13 cellular contexts compared by ENCODE assay signal in genomic region chr6:42120895-42121865, GRCh38. TPM values are rescaled to one million over a fixed set of nuclear protein-coding genes. Genes with fewer than 3 reads are reported as not detected.
A peak's percentile ranks its signal among the peaks of the same experiment; 100 is the strongest.
DNase-seq lines count a peak whose midpoint lies in the region; ATAC-seq and TF ChIP-seq lines count a peak whose summit lies in the region.
"Had no signal": no experiment of that assay in that cellular context is flagged by ENCODE, and none has a peak within 500 bp of the region (broad histone marks: within the 10 kb centered on the region; RNA-seq: fewer than 3 reads in every experiment).

No MANE protein-coding gene starts in this region.

- no peak for TF ChIP-seq POLR2A in HCT116 (IDR thresholded peaks at IDR 0.05; ENCODE audit: borderline replicate concordance, extremely low read depth, insufficient read depth, insufficient read length)
- no peak for TF ChIP-seq POLR2A in transverse colon (IDR thresholded peaks at IDR 0.05)

- H3K27ac ChIP-seq in HCT116 (ENCODE audit: low read depth, low read length), result peak overlapping the region; percentile 50
- H3K27ac ChIP-seq in VCaP, result peak overlapping the region; percentile 43; the same call in 1 of the 2 replicates
- peak overlapping the region; percentile 85 to 91 (median 90) for H3K27ac ChIP-seq in transverse colon

- H3K4me1 ChIP-seq in HCT116 (ENCODE audit: control insufficient read depth in 1 of 2, insufficient read depth in 2 of 2, low read length in 2 of 2) (peaks cover 60 to 86% of the 10 kb centered on the region in 2 experiments), transverse colon (peaks cover 21 to 65% (median 49%) of the 10 kb centered on the region in 4 donors)

- BruUV-seq in HCT116 (replicated peaks; lab: Mats Ljungman, UMichigan), result no TSS peak

- intact Hi-C loops in HCT116 (cut with micrococcal nuclease), result no loop called here
- intact Hi-C loops in transverse colon (cut with DNase I; ENCODE audit: low total_unique reads), result no loop called here
- intact Hi-C loops in cardiac septum (cut with DNase I), result no loop called here

- 33 to 66% methylated on average over 1 to 8 of the region's 8 CpGs for WGBS in transverse colon (ENCODE audit: low coverage in 1 of 2), 2 donors

- no peak for DNase-seq in HCT116 (ENCODE audit: low read depth, low spot score)
- peak; percentile 35 for DNase-seq in left kidney (ENCODE audit: low read depth, low spot score)
- peak; percentile 34 for DNase-seq in transverse colon
- DNase-seq in cardiac septum (ENCODE audit: low spot score), result no peak
- DNase-seq in ureter (ENCODE audit: low spot score), result no peak
- DNase-seq: activated CD4-positive, alpha-beta T cell treated with anti-CD3 and anti-CD28 coated beads for 48 hours; COR-L47; T-helper 1 cell had no signal

- H4K20me1 ChIP-seq in HCT116 (ENCODE audit: insufficient read depth), result no peaks in the 10 kb centered on the region

- H3K79me2 ChIP-seq in HCT116 (ENCODE audit: insufficient read depth, low read length), result no peaks in the 10 kb centered on the region

- TF ChIP-seq RAD21 in HCT116 (IDR thresholded peaks at IDR 0.05; ENCODE audit: low read depth), result no peak

- CTCF ChIA-PET in HCT116 (lab: Charles Lee), result interaction anchor here (1.3 kb wide), 1 partner anchor 200 kb away, joined by 3 read pairs; the partner anchor contains the start of genes BYSL and MED20

- in situ Hi-C loops in transverse colon (cut with MboI; ENCODE audit: low pct_ligation_motif_present in 1 of 4, low pct_unique_long_range_greater_than_20kb in 1 of 4, low sequenced_read_pairs in 3 of 4), result no loop called here

- H3K9me2 ChIP-seq in HCT116 (ENCODE audit: insufficient read depth), result no peaks in the 10 kb centered on the region

- no peaks in the 10 kb centered on the region for H3K9me3 ChIP-seq in HCT116 (ENCODE audit: control insufficient read depth in 1 of 2, insufficient read depth in 1 of 2, low read depth in 1 of 2, low read length in 2 of 2)
- H3K9me3 ChIP-seq in transverse colon, result no peaks in the 10 kb centered on the region

- H3K36me3 ChIP-seq in HCT116 (ENCODE audit: control insufficient read depth in 1 of 2, insufficient read depth in 2 of 2, low read length in 2 of 2) (peaks cover 5 to 10% of the 10 kb centered on the region in 2 experiments; a peak in 2 of 4 replicates), transverse colon (no peaks in the 10 kb centered on the region)

- ATAC-seq in HCT116, result no peak
- ATAC-seq in HG03108 (IDR thresholded peaks at IDR 0.05; ENCODE audit: unreplicated experiment), result no peak

- POLR2A ChIA-PET in HCT116 (lab: Charles Lee), result interaction anchor here (2.7 kb wide), 1 partner anchor 16 kb away, joined by 11 read pairs; no protein-coding TSS in a partner anchor

- peak overlapping the region; percentile 76 for H3K4me2 ChIP-seq in HCT116 (ENCODE audit: low read length)

- RAD21 ChIA-PET in HCT116 (lab: Charles Lee; ENCODE audit: low non-redundant PET in 1 of 2, low total read pairs in 2 of 2, uncharacterized antibody in 2 of 2, unreplicated experiment in 2 of 2), result no interaction called here

- TF ChIP-seq EP300 in transverse colon (IDR thresholded peaks at IDR 0.05; ENCODE audit: low read depth), result no peak

- no peak overlapping the region for H2AFZ ChIP-seq in HCT116 (ENCODE audit: low read depth, low read length, poor library complexity, severe bottlenecking)

- no peaks in the 10 kb centered on the region for H3K27me3 ChIP-seq in HCT116 (ENCODE audit: insufficient read depth, low read length)
- H3K27me3 ChIP-seq in transverse colon, result no peaks in the 10 kb centered on the region

- no peak for TF ChIP-seq CTCF in HCT116 (IDR thresholded peaks at IDR 0.05 in 2 of 3, conservative IDR thresholded peaks at IDR 0.05 in 1 of 3; ENCODE audit: borderline replicate concordance in 1 of 3, insufficient read depth in 1 of 3, low read depth in 2 of 3, low read length in 2 of 3)
- TF ChIP-seq CTCF in VCaP (conservative IDR thresholded peaks at IDR 0.05), result no peak
- no peak for TF ChIP-seq CTCF in transverse colon (IDR thresholded peaks at IDR 0.05)

- H3K4me3 ChIP-seq in HCT116 (replicated peaks in 1 of 2; ENCODE audit: low read depth in 1 of 2, low read length in 2 of 2), result peak overlapping the region in 1 of 2 experiments; percentile 13; a peak in 1 of 4 replicates
- H3K4me3 ChIP-seq in transverse colon, result no peak overlapping the region

- H3K9ac ChIP-seq in HCT116 (ENCODE audit: low read length), result peak overlapping the region; percentile 36

TF ChIP-seq in HCT116, 20 proteins besides CTCF, POLR2A, EP300 and RAD21:
- TF ChIP-seq ZFX (IDR thresholded peaks at IDR 0.05), result no peak
- TF ChIP-seq TCF7L2 (IDR thresholded peaks at IDR 0.05; ENCODE audit: borderline replicate concordance, extremely low read depth, insufficient read depth, insufficient read length), result no peak
- TF ChIP-seq, protein P1, sequence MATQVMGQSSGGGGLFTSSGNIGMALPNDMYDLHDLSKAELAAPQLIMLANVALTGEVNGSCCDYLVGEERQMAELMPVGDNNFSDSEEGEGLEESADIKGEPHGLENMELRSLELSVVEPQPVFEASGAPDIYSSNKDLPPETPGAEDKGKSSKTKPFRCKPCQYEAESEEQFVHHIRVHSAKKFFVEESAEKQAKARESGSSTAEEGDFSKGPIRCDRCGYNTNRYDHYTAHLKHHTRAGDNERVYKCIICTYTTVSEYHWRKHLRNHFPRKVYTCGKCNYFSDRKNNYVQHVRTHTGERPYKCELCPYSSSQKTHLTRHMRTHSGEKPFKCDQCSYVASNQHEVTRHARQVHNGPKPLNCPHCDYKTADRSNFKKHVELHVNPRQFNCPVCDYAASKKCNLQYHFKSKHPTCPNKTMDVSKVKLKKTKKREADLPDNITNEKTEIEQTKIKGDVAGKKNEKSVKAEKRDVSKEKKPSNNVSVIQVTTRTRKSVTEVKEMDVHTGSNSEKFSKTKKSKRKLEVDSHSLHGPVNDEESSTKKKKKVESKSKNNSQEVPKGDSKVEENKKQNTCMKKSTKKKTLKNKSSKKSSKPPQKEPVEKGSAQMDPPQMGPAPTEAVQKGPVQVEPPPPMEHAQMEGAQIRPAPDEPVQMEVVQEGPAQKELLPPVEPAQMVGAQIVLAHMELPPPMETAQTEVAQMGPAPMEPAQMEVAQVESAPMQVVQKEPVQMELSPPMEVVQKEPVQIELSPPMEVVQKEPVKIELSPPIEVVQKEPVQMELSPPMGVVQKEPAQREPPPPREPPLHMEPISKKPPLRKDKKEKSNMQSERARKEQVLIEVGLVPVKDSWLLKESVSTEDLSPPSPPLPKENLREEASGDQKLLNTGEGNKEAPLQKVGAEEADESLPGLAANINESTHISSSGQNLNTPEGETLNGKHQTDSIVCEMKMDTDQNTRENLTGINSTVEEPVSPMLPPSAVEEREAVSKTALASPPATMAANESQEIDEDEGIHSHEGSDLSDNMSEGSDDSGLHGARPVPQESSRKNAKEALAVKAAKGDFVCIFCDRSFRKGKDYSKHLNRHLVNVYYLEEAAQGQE (IDR thresholded peaks at IDR 0.05; ENCODE audit: low read depth), result no peak
- no peak for TF ChIP-seq SIN3A (IDR thresholded peaks at IDR 0.05; ENCODE audit: low read depth)
- TF ChIP-seq EZH2phosphoT487 (IDR thresholded peaks at IDR 0.05; ENCODE audit: borderline replicate concordance), result no peak
- TF ChIP-seq ELF1 (IDR thresholded peaks at IDR 0.05; ENCODE audit: borderline replicate concordance, low read depth), result no peak
- TF ChIP-seq ZNF274 (IDR thresholded peaks at IDR 0.05; ENCODE audit: low read depth, low read length), result no peak
- TF ChIP-seq EGR1 (IDR thresholded peaks at IDR 0.05; ENCODE audit: low read depth), result no peak
- no peak for TF ChIP-seq POLR2AphosphoS5 (IDR thresholded peaks at IDR 0.05; ENCODE audit: low read depth, low read length)
- no peak for TF ChIP-seq FOSL1 (IDR thresholded peaks at IDR 0.05; ENCODE audit: low read depth)
- TF ChIP-seq SRF (IDR thresholded peaks at IDR 0.05; ENCODE audit: low read depth), result no peak
- TF ChIP-seq, protein P2, sequence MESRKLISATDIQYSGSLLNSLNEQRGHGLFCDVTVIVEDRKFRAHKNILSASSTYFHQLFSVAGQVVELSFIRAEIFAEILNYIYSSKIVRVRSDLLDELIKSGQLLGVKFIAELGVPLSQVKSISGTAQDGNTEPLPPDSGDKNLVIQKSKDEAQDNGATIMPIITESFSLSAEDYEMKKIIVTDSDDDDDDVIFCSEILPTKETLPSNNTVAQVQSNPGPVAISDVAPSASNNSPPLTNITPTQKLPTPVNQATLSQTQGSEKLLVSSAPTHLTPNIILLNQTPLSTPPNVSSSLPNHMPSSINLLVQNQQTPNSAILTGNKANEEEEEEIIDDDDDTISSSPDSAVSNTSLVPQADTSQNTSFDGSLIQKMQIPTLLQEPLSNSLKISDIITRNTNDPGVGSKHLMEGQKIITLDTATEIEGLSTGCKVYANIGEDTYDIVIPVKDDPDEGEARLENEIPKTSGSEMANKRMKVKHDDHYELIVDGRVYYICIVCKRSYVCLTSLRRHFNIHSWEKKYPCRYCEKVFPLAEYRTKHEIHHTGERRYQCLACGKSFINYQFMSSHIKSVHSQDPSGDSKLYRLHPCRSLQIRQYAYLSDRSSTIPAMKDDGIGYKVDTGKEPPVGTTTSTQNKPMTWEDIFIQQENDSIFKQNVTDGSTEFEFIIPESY (IDR thresholded peaks at IDR 0.05; ENCODE audit: extremely low read depth, insufficient replicate concordance, low read length), result no peak
- TF ChIP-seq, protein P3, sequence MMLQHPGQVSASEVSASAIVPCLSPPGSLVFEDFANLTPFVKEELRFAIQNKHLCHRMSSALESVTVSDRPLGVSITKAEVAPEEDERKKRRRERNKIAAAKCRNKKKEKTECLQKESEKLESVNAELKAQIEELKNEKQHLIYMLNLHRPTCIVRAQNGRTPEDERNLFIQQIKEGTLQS (IDR thresholded peaks at IDR 0.05), result no peak
- TF ChIP-seq SP1 (IDR thresholded peaks at IDR 0.05; ENCODE audit: low read depth), result no peak
- TF ChIP-seq JUND (IDR thresholded peaks at IDR 0.05), result no peak
- no peak for TF ChIP-seq CEBPB (IDR thresholded peaks at IDR 0.05; ENCODE audit: low read depth)
- TF ChIP-seq, protein P4, sequence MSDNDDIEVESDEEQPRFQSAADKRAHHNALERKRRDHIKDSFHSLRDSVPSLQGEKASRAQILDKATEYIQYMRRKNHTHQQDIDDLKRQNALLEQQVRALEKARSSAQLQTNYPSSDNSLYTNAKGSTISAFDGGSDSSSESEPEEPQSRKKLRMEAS (IDR thresholded peaks at IDR 0.05), result no peak

RNA-seq across cellular contexts. Expression of gene C6orf132, which starts 21.2 kb away (rescaled TPM):
- total RNA-seq in HCT116 (2021; ENCODE audit: unreplicated experiment) (18.9 TPM), transverse colon (10 to 100 TPM; 26.1 to 96.9 (median 43.2) TPM), cardiac septum (1.3 TPM), ureter (69.3 TPM)
- polyA plus RNA-seq in HCT116 (2012), result 14.6 and 15.1 TPM in 2 replicates
- total RNA-seq: mononuclear cell had no signal

RNA-seq across cellular contexts. Expression of gene GUCA1A, which starts 52.0 kb away (rescaled TPM):
- total RNA-seq in HCT116 (2021; ENCODE audit: unreplicated experiment), result not detected
- polyA plus RNA-seq in HCT116 (2012), result not detected in 2 replicates
- total RNA-seq in transverse colon, result not detected
- total RNA-seq in cardiac septum, result not detected
- total RNA-seq in ureter, result not detected
- total RNA-seq: bronchial epithelial cell, mononuclear cell, subcutaneous adipose tissue had no signal

Comparison
In these comparisons a context has a peak if more than half of its experiments do, and no peak if none do; other contexts are left out.
1. DNase-seq: peak in left kidney (single experiment) and transverse colon (single experiment); none in HCT116 (single experiment), cardiac septum (single experiment) and ureter (single experiment).
2. Peak in every context shown above with its lines, with median percentiles within 50 percentile points of each other: H3K27ac ChIP-seq.